In genomic region chr16:56653218-56653617, GRCh38 we compare ENCODE assay signal across 24 cellular contexts. TPM values are rescaled to one million over a fixed set of nuclear protein-coding genes. Genes with fewer than 3 reads are reported as not detected.
DNase-seq lines count a peak whose midpoint lies in the region; ATAC-seq and TF ChIP-seq lines count a peak whose summit lies in the region.
"Had no signal": no experiment of that assay in that cellular context is flagged by ENCODE, and none has a peak within 500 bp of the region (broad histone marks: within the 10 kb centered on the region; RNA-seq: fewer than 3 reads in every experiment).

No MANE protein-coding gene starts in this region.

- peaks cover 27 to 44% (median 35%) of the 10 kb centered on the region in 3 donors for H3K27me3 Mint-ChIP-seq in naive B cell
- H3K27me3 Mint-ChIP-seq in activated naive CD4-positive, alpha-beta T cell treated with anti-CD3 and anti-CD28 coated beads, Interleukin-2, amount 10 ng/mL, durations not matched to agents 7 days and 5 days: peaks cover 79% of the 10 kb centered on the region

- CTCF ChIA-PET in OCI-LY7 (lab: Charles Lee; ENCODE audit: unreplicated experiment): no interaction called here
- CTCF ChIA-PET in activated naive CD4-positive, alpha-beta T cell treated with anti-CD3 and anti-CD28 coated beads, Interleukin-2, amount 10 ng/mL, durations not matched to agents 7 days and 5 days (lab: Charles Lee): interaction anchor here (1.4 to 1.5 kb wide), 2 partner anchors 10 to 52 kb away, joined by 3 to 4 read pairs; no protein-coding TSS in a partner anchor

- peak; percentile 18 for DNase-seq in OCI-LY7 (ENCODE audit: low spot score)
- peak; percentile 15 for DNase-seq in naive B cell
- DNase-seq in activated naive CD4-positive, alpha-beta T cell treated with anti-CD3 and anti-CD28 coated beads, Interleukin-2, amount 10 ng/mL, durations not matched to agents 7 days and 5 days: no peak
- no peak for DNase-seq in testis
- DNase-seq: 8988T; ACHN; AML-193; CD4-positive, alpha-beta T cell; CD8-positive, alpha-beta memory T cell; DMS 273 treated with DMSO at 0.1 percent for 48 hours; DMS79; EL; GDM1; H9; HFFc6 had no signal

- H3K79me2 ChIP-seq in OCI-LY7 (ENCODE audit: insufficient read depth, low read depth, low read length): no peaks in the 10 kb centered on the region

- intact Hi-C loops in OCI-LY7 (cut with micrococcal nuclease; ENCODE audit: unreplicated experiment): no loop called here
- intact Hi-C loops in testis (cut with DNase I; ENCODE audit: low total_unique reads): no loop called here

- POLR2A ChIA-PET in OCI-LY7 (lab: Charles Lee): no interaction called here

- no peak overlapping the region for H3K27ac ChIP-seq in BLaER1
- H3K27ac ChIP-seq in OCI-LY7 (ENCODE audit: low read depth, low read length, poor library complexity, severe bottlenecking): no peak overlapping the region
- H3K27ac ChIP-seq in testis: no peak overlapping the region
- H3K27ac ChIP-seq: A549 had no signal

- H3K27ac Mint-ChIP-seq in naive B cell: peak overlapping the region in 2 of 6 donors; percentile 16 to 73
- no peak overlapping the region for H3K27ac Mint-ChIP-seq in activated naive CD4-positive, alpha-beta T cell treated with anti-CD3 and anti-CD28 coated beads, Interleukin-2, amount 10 ng/mL, durations not matched to agents 7 days and 5 days
- H3K27ac Mint-ChIP-seq: CD14-positive monocyte; CD4-positive, alpha-beta T cell; GM23338; H9; HFFc6 had no signal

- H3K9ac ChIP-seq in BLaER1: no peak overlapping the region

- no peaks in the 10 kb centered on the region for H3K36me3 Mint-ChIP-seq in naive B cell
- peaks cover 2% of the 10 kb centered on the region for H3K36me3 Mint-ChIP-seq in activated naive CD4-positive, alpha-beta T cell treated with anti-CD3 and anti-CD28 coated beads, Interleukin-2, amount 10 ng/mL, durations not matched to agents 7 days and 5 days
- H3K36me3 Mint-ChIP-seq: CD14-positive monocyte had no signal

- no peak for TF ChIP-seq POLR2A in testis (IDR thresholded peaks at IDR 0.05)

- no peaks in the 10 kb centered on the region for H3K9me2 ChIP-seq in OCI-LY7 (ENCODE audit: insufficient read depth, low read length)

- no TSS peak for BruUV-seq in OCI-LY7 (replicated peaks; lab: Mats Ljungman, UMichigan)

- H4K20me1 ChIP-seq in BLaER1 (no peaks in the 10 kb centered on the region), OCI-LY7 (ENCODE audit: insufficient read depth, low read length) (no peaks in the 10 kb centered on the region)

- H3K4me2 ChIP-seq in BLaER1: peak overlapping the region; percentile 4; the same call in 1 of the 2 replicates
- peak overlapping the region; percentile 36 for H3K4me2 ChIP-seq in OCI-LY7 (ENCODE audit: low read length)
- H3K4me2 ChIP-seq: A549, GM23338 had no signal

- H3K27me3 ChIP-seq in BLaER1 (peaks cover 41% of the 10 kb centered on the region), testis (no peaks in the 10 kb centered on the region)

- peak overlapping the region in 2 of 8 donors; percentile 11 to 20 for H3K4me3 Mint-ChIP-seq in naive B cell
- H3K4me3 Mint-ChIP-seq in activated naive CD4-positive, alpha-beta T cell treated with anti-CD3 and anti-CD28 coated beads, Interleukin-2, amount 10 ng/mL, durations not matched to agents 7 days and 5 days: no peak overlapping the region
- H3K4me3 Mint-ChIP-seq: CD14-positive monocyte; CD4-positive, alpha-beta T cell; GM23338; H9; HFFc6 had no signal

- H3K9me3 ChIP-seq in BLaER1 (no peaks in the 10 kb centered on the region), OCI-LY7 (ENCODE audit: low read length) (no peaks in the 10 kb centered on the region), testis (no peaks in the 10 kb centered on the region)
- H3K9me3 ChIP-seq: A549 had no signal

- 0 out of 2 replicates have a peak overlapping the region, but pooled peaks have one; percentile 35 for H2AFZ ChIP-seq in OCI-LY7 (ENCODE audit: low read length)
- H2AFZ ChIP-seq: GM23338 had no signal

- no peak for TF ChIP-seq RAD21 in Ishikawa (IDR thresholded peaks at IDR 0.05; ENCODE audit: low read depth)

- H3K4me1 ChIP-seq in BLaER1: peaks cover 22% of the 10 kb centered on the region
- peaks cover 6% of the 10 kb centered on the region for H3K4me1 ChIP-seq in OCI-LY7 (ENCODE audit: insufficient read depth, low read length, poor library complexity, severe bottlenecking)
- no peaks in the 10 kb centered on the region for H3K4me1 ChIP-seq in testis

- peaks cover 14 to 22% (median 16%) of the 10 kb centered on the region in 3 donors for H3K4me1 Mint-ChIP-seq in naive B cell
- H3K4me1 Mint-ChIP-seq in activated naive CD4-positive, alpha-beta T cell treated with anti-CD3 and anti-CD28 coated beads, Interleukin-2, amount 10 ng/mL, durations not matched to agents 7 days and 5 days: peaks cover 11% of the 10 kb centered on the region

- H3K36me3 ChIP-seq in BLaER1 (no peaks in the 10 kb centered on the region), OCI-LY7 (ENCODE audit: insufficient read depth, low read length) (no peaks in the 10 kb centered on the region), testis (ENCODE audit: low read depth, missing control alignments) (no peaks in the 10 kb centered on the region)

- TF ChIP-seq CTCF in OCI-LY7 (conservative IDR thresholded peaks at IDR 0.05; ENCODE audit: low read length) (no peak), testis (IDR thresholded peaks at IDR 0.05) (no peak)

- peak; percentile 41 to 43 for ATAC-seq in naive B cell (ENCODE audit: low read depth in 2 of 2)
- ATAC-seq in GM21367 (IDR thresholded peaks at IDR 0.05; ENCODE audit: unreplicated experiment): no peak
- ATAC-seq: A549, GM12878, GM23338 had no signal

- TF ChIP-seq EP300 in Ishikawa (IDR thresholded peaks at IDR 0.05; ENCODE audit: borderline replicate concordance): no peak

- no peaks in the 10 kb centered on the region for H3K9me3 Mint-ChIP-seq in naive B cell
- H3K9me3 Mint-ChIP-seq in activated naive CD4-positive, alpha-beta T cell treated with anti-CD3 and anti-CD28 coated beads, Interleukin-2, amount 10 ng/mL, durations not matched to agents 7 days and 5 days: no peaks in the 10 kb centered on the region
- H3K9me3 Mint-ChIP-seq: CD4-positive, alpha-beta T cell; CD8-positive, alpha-beta memory T cell; GM23338; H9; HFFc6 had no signal

- WGBS in testis, 2 donors: 84 to 91% methylated on average over 7 of the region's 7 CpGs

- no peak overlapping the region for H3K4me3 ChIP-seq in BLaER1
- no peak overlapping the region for H3K4me3 ChIP-seq in OCI-LY7 (ENCODE audit: low read depth, low read length, poor library complexity, severe bottlenecking)
- H3K4me3 ChIP-seq in testis: no peak overlapping the region
- H3K4me3 ChIP-seq: A549, GM12878, GM23338 had no signal

TF ChIP-seq in Ishikawa, 13 proteins besides CTCF, POLR2A, EP300 and RAD21:
- no peak for TF ChIP-seq TEAD4 (IDR thresholded peaks at IDR 0.05)
- TF ChIP-seq, protein P1, sequence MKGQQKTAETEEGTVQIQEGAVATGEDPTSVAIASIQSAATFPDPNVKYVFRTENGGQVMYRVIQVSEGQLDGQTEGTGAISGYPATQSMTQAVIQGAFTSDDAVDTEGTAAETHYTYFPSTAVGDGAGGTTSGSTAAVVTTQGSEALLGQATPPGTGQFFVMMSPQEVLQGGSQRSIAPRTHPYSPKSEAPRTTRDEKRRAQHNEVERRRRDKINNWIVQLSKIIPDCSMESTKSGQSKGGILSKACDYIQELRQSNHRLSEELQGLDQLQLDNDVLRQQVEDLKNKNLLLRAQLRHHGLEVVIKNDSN (IDR thresholded peaks at IDR 0.05): 0 out of 2 replicates have a peak, but pooled peaks have one; percentile 18
TF ChIP-seq in Ishikawa: peak in this region for 1.

RNA-seq across cellular contexts. Expression of gene MT1B, which starts 1.5 kb away (rescaled TPM):
- not detected in 2 replicates for total RNA-seq in OCI-LY7 (2014; rRNA removed; shearing (Covaris generic))
- total RNA-seq in OCI-LY7 (2022) (not detected in 2 replicates), testis (not detected)
- polyA plus RNA-seq in naive B cell (ENCODE audit: low read depth in 6 of 6) (not detected), testis (ENCODE audit: insufficient read depth, low read depth, low replicate concordance) (not detected)
- total RNA-seq: CD4-positive, alpha-beta T cell; CD8-positive, alpha-beta memory T cell; GM12878; GM23338; H4; H9; HFFc6 had no signal
- polyA plus RNA-seq: A549; BJ; CD14-positive monocyte; CD8-positive, alpha-beta memory T cell; GM12878; GM23338 had no signal

RNA-seq across cellular contexts. Expression of gene MT1F, which starts 4.5 kb away (rescaled TPM):
- 0.44 TPM in 1 of 2 replicates, not detected in the other for total RNA-seq in OCI-LY7 (2014; rRNA removed; shearing (Covaris generic))
- total RNA-seq in OCI-LY7 (2022) (1.8 TPM in 1 of 2 replicates, not detected in the other), testis (1 to 10 TPM; 3.6 to 8.1 TPM)
- polyA plus RNA-seq in naive B cell (ENCODE audit: low read depth in 6 of 6) (10 to 100 TPM in 1 of 6 donors, 1 to 10 TPM in 5; 4.0 to 10.3 (median 4.6) TPM), testis (ENCODE audit: insufficient read depth, low read depth, low replicate concordance) (15.4 TPM)
- total RNA-seq: HFFc6 had no signal

RNA-seq across cellular contexts. Expression of gene MT1G, which starts 14.6 kb away (rescaled TPM):
- not detected in 2 replicates for total RNA-seq in OCI-LY7 (2014; rRNA removed; shearing (Covaris generic))
- not detected in 2 replicates for total RNA-seq in OCI-LY7 (2022)
- not detected for polyA plus RNA-seq in naive B cell (ENCODE audit: low read depth in 6 of 6)
- 10 to 100 TPM in 1 of 2 donors, 1 to 10 TPM in 1; 2.1 to 11.5 TPM for total RNA-seq in testis
- polyA plus RNA-seq in testis (ENCODE audit: insufficient read depth, low read depth, low replicate concordance): 14.7 TPM
- total RNA-seq: CD4-positive, alpha-beta T cell; H4 had no signal
- polyA plus RNA-seq: A549; CD8-positive, alpha-beta memory T cell had no signal

RNA-seq across cellular contexts. Expression of gene MT1A, which starts 14.8 kb away (rescaled TPM):
- total RNA-seq in OCI-LY7 (2014; rRNA removed; shearing (Covaris generic)): not detected in 2 replicates
- total RNA-seq in OCI-LY7 (2022) (not detected in 2 replicates), testis (10 to 100 TPM in 1 of 2 donors, not detected in 1; 10.6 TPM)
- polyA plus RNA-seq in naive B cell (ENCODE audit: low read depth in 6 of 6) (not detected), testis (ENCODE audit: insufficient read depth, low read depth, low replicate concordance) (not detected)
- total RNA-seq: CD4-positive, alpha-beta T cell; GM12878; GM23338; H4; H9 had no signal
- polyA plus RNA-seq: BJ; CD14-positive monocyte; CD8-positive, alpha-beta memory T cell; GM12878 had no signal

RNA-seq across cellular contexts. Expression of gene MT1H, which starts 16.4 kb away (rescaled TPM):
- total RNA-seq in OCI-LY7 (2014; rRNA removed; shearing (Covaris generic)): not detected in 2 replicates
- total RNA-seq in OCI-LY7 (2022) (not detected in 2 replicates), testis (not detected)
- polyA plus RNA-seq in naive B cell (ENCODE audit: low read depth in 6 of 6) (not detected), testis (ENCODE audit: insufficient read depth, low read depth, low replicate concordance) (not detected)
- total RNA-seq: CD4-positive, alpha-beta T cell; H4; HFFc6 had no signal
- polyA plus RNA-seq: A549; BJ; CD8-positive, alpha-beta memory T cell had no signal

Comparison
In these comparisons a context has a peak if more than half of its experiments do, and no peak if none do; other contexts are left out.
1. DNase-seq: peak in OCI-LY7 (single experiment) and naive B cell (single experiment); none in activated naive CD4-positive, alpha-beta T cell treated with anti-CD3 and anti-CD28 coated beads, Interleukin-2, amount 10 ng/mL, durations not matched to agents 7 days and 5 days (single experiment) and testis (single experiment).